ENCODE assay signal across 8 cellular contexts in genomic region chr11:57277845-57278720, GRCh38. TPM values are rescaled to one million over a fixed set of nuclear protein-coding genes. Genes with fewer than 3 reads are reported as not detected.
DNase-seq lines count a peak whose midpoint lies in the region; ATAC-seq and TF ChIP-seq lines count a peak whose summit lies in the region.

No MANE protein-coding gene starts in this region.

- H3K4me3 ChIP-seq in LNCaP clone FGC (ENCODE audit: low read depth, low read length) (peak overlapping the region; percentile 27; the same call in 1 of the 2 replicates), mammary epithelial cell (replicated peaks in 1 of 3; ENCODE audit: insufficient read depth in 1 of 3, low read depth in 2 of 3, low read length in 3 of 3) (no peak overlapping the region)

- BruUV-seq in mammary epithelial cell (replicated peaks; lab: Mats Ljungman, UMichigan), result TSS peak; percentile 61

- TF ChIP-seq CTCF in LNCaP clone FGC (IDR thresholded peaks at IDR 0.05; ENCODE audit: control insufficient read depth, extremely low read depth, insufficient read depth) (peak; percentile 82), mammary epithelial cell (conservative IDR thresholded peaks at IDR 0.05 in 1 of 2, IDR thresholded peaks at IDR 0.05 in 1 of 2; ENCODE audit: extremely low read depth in 1 of 2, insufficient read depth in 1 of 2, low read depth in 1 of 2, low read length in 2 of 2) (peak; percentile 82 to 93)

- H3K36me3 ChIP-seq in mammary epithelial cell (ENCODE audit: insufficient read depth, low read length), result no peaks in the 10 kb centered on the region

- no peaks in the 10 kb centered on the region for H3K79me2 ChIP-seq in mammary epithelial cell (ENCODE audit: insufficient read depth, low read length)

- 6% methylated on average over 14 of the region's 14 CpGs for WGBS in mammary epithelial cell (ENCODE audit: low coverage, missing lambda C conversion rate)

- in situ Hi-C loops in mammary epithelial cell (cut with MboI; ENCODE audit: low sequenced_read_pairs in 2 of 2), result loop anchor here in 1 of 2 donors (10.0 kb wide), 1 partner anchor 143 kb away; no protein-coding TSS in a partner anchor

- H2AFZ ChIP-seq in mammary epithelial cell (ENCODE audit: low read depth, low read length), result peak overlapping the region; percentile 93

- dilution Hi-C loops in mammary epithelial cell (cut with HindIII; ENCODE audit: low sequenced_read_pairs), result loop anchor here (5.0 to 10.0 kb wide), 2 partner anchors 141 to 433 kb away; no protein-coding TSS in a partner anchor

- H4K20me1 ChIP-seq in mammary epithelial cell (ENCODE audit: insufficient read depth, low read length), result no peaks in the 10 kb centered on the region

- peak; percentile 73 for ATAC-seq in GM21717 (IDR thresholded peaks at IDR 0.05; ENCODE audit: unreplicated experiment)
- ATAC-seq in GM21526 (IDR thresholded peaks at IDR 0.05; ENCODE audit: low FRiP score, unreplicated experiment), result no peak

- H3K9ac ChIP-seq in mammary epithelial cell (ENCODE audit: insufficient read depth, low read length), result peak overlapping the region; percentile 59

- peaks cover 3% of the 10 kb centered on the region for H3K9me3 ChIP-seq in mammary epithelial cell (replicated peaks; ENCODE audit: insufficient read depth, low read length)

- H3K4me2 ChIP-seq in mammary epithelial cell (ENCODE audit: insufficient read depth, low read depth, low read length), result peak overlapping the region; percentile 68

- H3K4me1 ChIP-seq in mammary epithelial cell (ENCODE audit: insufficient read depth, low read length), result peaks cover 36% of the 10 kb centered on the region

- H3K27me3 ChIP-seq in mammary epithelial cell (ENCODE audit: insufficient read depth, low read length), result no peaks in the 10 kb centered on the region

- intact Hi-C loops in mammary epithelial cell (cut with micrococcal nuclease), result loop anchor here (1.0 kb wide), 5 partner anchors 29 to 436 kb away; no protein-coding TSS in a partner anchor

- peak overlapping the region; percentile 62 for H3K27ac ChIP-seq in mammary epithelial cell (ENCODE audit: insufficient read depth, low read depth, low read length)

- DNase-seq in ELR (ENCODE audit: low read depth), result peak; percentile 84
- peak; percentile 72 for DNase-seq in LNCaP clone FGC (ENCODE audit: low read depth)
- DNase-seq in SHP77 (lab: John Stamatoyannopoulos, UW), result peak; percentile 21 to 41
- peak; percentile 64 for DNase-seq in mammary epithelial cell
- peak; percentile 87 for DNase-seq in kidney glomerular epithelial cell (lab: John Stamatoyannopoulos, UW)
- peak; percentile 35 for DNase-seq in stimulated activated CD4-positive, alpha-beta T cell treated with anti-CD3 and anti-CD28 coated beads, Interleukin-1b, Interleukin-23, amount 100 ng/mL, for 48 hours

- CTCF ChIA-PET in mammary epithelial cell (lab: Charles Lee; ENCODE audit: low non-redundant PET), result interaction anchor here (0.7 to 1.0 kb wide), 3 partner anchors 29 to 1614 kb away, joined by 4 to 5 read pairs (median 4); no protein-coding TSS in a partner anchor

RNA-seq across cellular contexts. Expression of gene APLNR, which starts 41.0 kb away (rescaled TPM):
- total RNA-seq in mammary epithelial cell, result not detected
- polyA plus RNA-seq in mammary epithelial cell, result not detected
- not detected for polyA minus RNA-seq in mammary epithelial cell

RNA-seq across cellular contexts. Expression of gene TNKS1BP1, which starts 46.7 kb away (rescaled TPM):
- total RNA-seq in mammary epithelial cell, result 100 to 1,000 TPM; 195 to 208 TPM
- 84.3 TPM for polyA plus RNA-seq in mammary epithelial cell
- 309 TPM for polyA minus RNA-seq in mammary epithelial cell

RNA-seq across cellular contexts. Expression of gene SSRP1, which starts 57.6 kb away (rescaled TPM):
- total RNA-seq in mammary epithelial cell, result 100 to 1,000 TPM in 1 of 2 donors, 10 to 100 TPM in 1; 53.0 to 127 TPM
- 160 TPM for polyA plus RNA-seq in mammary epithelial cell
- 291 TPM for polyA minus RNA-seq in mammary epithelial cell

Comparison
In these comparisons a context has a peak if more than half of its experiments do, and no peak if none do; other contexts are left out.
1. DNase-seq: peak in every context shown above with its lines; median percentile 87 in kidney glomerular epithelial cell; 84 in ELR; 72 in LNCaP clone FGC; 64 in mammary epithelial cell; 35 in stimulated activated CD4-positive, alpha-beta T cell treated with anti-CD3 and anti-CD28 coated beads, Interleukin-1b, Interleukin-23, amount 100 ng/mL, for 48 hours; 31 in SHP77.